ENCODE assay signal across 22 cellular contexts in genomic region chr13:63741029-63741813, GRCh38.
"Had no signal": no experiment of that assay in that cellular context is flagged by ENCODE, and none has a peak within 500 bp of the region (broad histone marks: within the 10 kb centered on the region; RNA-seq: fewer than 3 reads in every experiment).

No MANE protein-coding gene starts in this region.

- H3K36me3 Mint-ChIP-seq: activated CD8-positive, alpha-beta memory T cell treated with anti-CD3 and anti-CD28 coated beads, Interleukin-2, amount 10 ng/mL, durations not matched to agents 7 days and 5 days; memory B cell; T-cell had no signal

- H3K9me3 ChIP-seq: body of pancreas had no signal

- H3K4me1 Mint-ChIP-seq: activated CD4-positive, alpha-beta T cell treated with anti-CD3 and anti-CD28 coated beads, Interleukin-2, amount 10 ng/mL, durations not matched to agents 7 days and 5 days; activated CD8-positive, alpha-beta memory T cell treated with anti-CD3 and anti-CD28 coated beads, Interleukin-2, amount 10 ng/mL, durations not matched to agents 7 days and 5 days; activated naive CD8-positive, alpha-beta T cell treated with anti-CD3 and anti-CD28 coated beads, Interleukin-2, amount 50 U/mL, for 24 hours; memory B cell; nephron; T-cell had no signal

- H3K4me3 Mint-ChIP-seq: activated CD4-positive, alpha-beta T cell treated with anti-CD3 and anti-CD28 coated beads, Interleukin-2, amount 10 ng/mL, durations not matched to agents 7 days and 5 days; activated CD8-positive, alpha-beta memory T cell treated with anti-CD3 and anti-CD28 coated beads, Interleukin-2, amount 10 ng/mL, durations not matched to agents 7 days and 5 days; activated CD8-positive, alpha-beta T cell treated with anti-CD3 and anti-CD28 coated beads for 36 hours; activated naive CD4-positive, alpha-beta T cell treated with anti-CD3 and anti-CD28 coated beads for 36 hours; activated naive CD8-positive, alpha-beta T cell treated with anti-CD3 and anti-CD28 coated beads, Interleukin-2, amount 50 U/mL, for 24 hours; dendritic cell treated with granulocyte-macrophage colony-stimulating factor and Interleukin-4, amounts not matched to agents 40 ng/mL and 50 ng/mL, for 4 days; memory B cell; nephron; T-cell; T-helper 2 cell treated with Interferon-gamma antibody and Interleukin-4, amounts not matched to agents 5 μg/mL and 100 μg/mL, for 36 hours had no signal

- H3K36me3 ChIP-seq: cardiac muscle cell, left ventricle myocardium inferior, WERI-Rb-1 had no signal

- ATAC-seq: activated CD8-positive, alpha-beta memory T cell treated with anti-CD3 and anti-CD28 coated beads, Interleukin-2, amount 10 ng/mL, durations not matched to agents 7 days and 5 days; activated CD8-positive, alpha-beta T cell treated with anti-CD3 and anti-CD28 coated beads for 36 hours; activated naive CD8-positive, alpha-beta T cell treated with anti-CD3 and anti-CD28 coated beads, Interleukin-2, amount 50 U/mL, for 24 hours; body of pancreas; T-cell had no signal

- H3K27me3 Mint-ChIP-seq: activated CD4-positive, alpha-beta T cell treated with anti-CD3 and anti-CD28 coated beads, Interleukin-2, amount 10 ng/mL, durations not matched to agents 7 days and 5 days; activated CD8-positive, alpha-beta memory T cell treated with anti-CD3 and anti-CD28 coated beads, Interleukin-2, amount 10 ng/mL, durations not matched to agents 7 days and 5 days; activated CD8-positive, alpha-beta T cell treated with anti-CD3 and anti-CD28 coated beads for 36 hours; activated naive CD8-positive, alpha-beta T cell treated with anti-CD3 and anti-CD28 coated beads, Interleukin-2, amount 50 U/mL, for 24 hours; dendritic cell treated with granulocyte-macrophage colony-stimulating factor and Interleukin-4, amounts not matched to agents 40 ng/mL and 50 ng/mL, for 4 days; memory B cell; T-cell had no signal

- H3K4me3 ChIP-seq: body of pancreas, cardiac muscle cell, left ventricle myocardium inferior had no signal

- H3K27me3 ChIP-seq: body of pancreas, cardiac muscle cell had no signal

- H3K27ac Mint-ChIP-seq: activated CD4-positive, alpha-beta T cell treated with anti-CD3 and anti-CD28 coated beads, Interleukin-2, amount 10 ng/mL, durations not matched to agents 7 days and 5 days; activated CD8-positive, alpha-beta memory T cell treated with anti-CD3 and anti-CD28 coated beads, Interleukin-2, amount 10 ng/mL, durations not matched to agents 7 days and 5 days; activated CD8-positive, alpha-beta T cell treated with anti-CD3 and anti-CD28 coated beads for 36 hours; activated naive CD4-positive, alpha-beta T cell treated with anti-CD3 and anti-CD28 coated beads for 36 hours; activated naive CD8-positive, alpha-beta T cell treated with anti-CD3 and anti-CD28 coated beads, Interleukin-2, amount 50 U/mL, for 24 hours; dendritic cell treated with granulocyte-macrophage colony-stimulating factor and Interleukin-4, amounts not matched to agents 40 ng/mL and 50 ng/mL, for 4 days; memory B cell; nephron; T-cell; T-helper 2 cell treated with Interferon-gamma antibody and Interleukin-4, amounts not matched to agents 5 μg/mL and 100 μg/mL, for 36 hours had no signal

- DNase-seq: activated CD4-positive, alpha-beta T cell treated with anti-CD3 and anti-CD28 coated beads, Interleukin-2, amount 10 ng/mL, durations not matched to agents 7 days and 5 days; activated CD4-positive, CD25-positive, alpha-beta regulatory T cell treated with anti-CD3 and anti-CD28 coated beads, Interleukin-2, amount 50 U/mL, for 72 hours; activated CD8-positive, alpha-beta memory T cell treated with anti-CD3 and anti-CD28 coated beads, Interleukin-2, amount 10 ng/mL, durations not matched to agents 7 days and 5 days; activated CD8-positive, alpha-beta T cell treated with anti-CD3 and anti-CD28 coated beads for 36 hours; activated naive CD4-positive, alpha-beta T cell treated with anti-CD3 and anti-CD28 coated beads for 36 hours; activated naive CD8-positive, alpha-beta T cell treated with anti-CD3 and anti-CD28 coated beads, Interleukin-2, amount 50 U/mL, for 24 hours; activated T-cell treated with anti-CD3 and anti-CD28 coated beads for 4 hours; anterior cingulate cortex; effector CD4-positive, alpha-beta T cell; foreskin fibroblast; kidney glomerular epithelial cell; left ventricle myocardium inferior; stimulated activated CD4-positive, alpha-beta T cell treated with anti-CD3 and anti-CD28 coated beads, Interleukin-4, amount 100 ng/mL, for 1 hour; stimulated activated naive CD4-positive, alpha-beta T cell; T-cell; WERI-Rb-1 had no signal

- H3K27ac ChIP-seq: body of pancreas, cardiac muscle cell, left ventricle myocardium inferior, WERI-Rb-1 had no signal

- H3K4me1 ChIP-seq: body of pancreas, left ventricle myocardium inferior had no signal
